Comparison of ENCODE assay signal across 1 cellular context in genomic region chr15:70763120-70763949, GRCh38.
A peak's percentile ranks its signal among the peaks of the same experiment; 100 is the strongest.
TF ChIP-seq lines count a peak whose summit lies in the region.

TSS of gene UACA (minus strand) at chr15:70763558. CDS start at chr15:70763407, 151 bp downstream.

TF ChIP-seq in H1, 55 proteins besides CTCF, POLR2A, EP300 and RAD21 (continued from another document):
- peak; percentile 48 for TF ChIP-seq TAF1 (IDR thresholded peaks at IDR 0.05; ENCODE audit: low read depth, low read length)
- TF ChIP-seq MAX (IDR thresholded peaks at IDR 0.05) = peak; percentile 93
- peak; percentile 55; the same call in 1 of the 2 replicates for TF ChIP-seq CHD2 (IDR thresholded peaks at IDR 0.05; ENCODE audit: low read length)
- TF ChIP-seq EGR1 (IDR thresholded peaks at IDR 0.05; ENCODE audit: borderline replicate concordance, low read depth, low read length) = peak; percentile 80
- peak; percentile 77 for TF ChIP-seq RBBP5 (IDR thresholded peaks at IDR 0.05; ENCODE audit: borderline replicate concordance, low read depth, low read length)
- TF ChIP-seq BACH1 (IDR thresholded peaks at IDR 0.05; ENCODE audit: low read length) = no peak
- peak; percentile 23 for TF ChIP-seq TBP (IDR thresholded peaks at IDR 0.05; ENCODE audit: low read depth, low read length)
- peak; percentile 6 for TF ChIP-seq ASH2L (IDR thresholded peaks at IDR 0.05; ENCODE audit: low read length)
- TF ChIP-seq POU5F1 (IDR thresholded peaks at IDR 0.05; ENCODE audit: low read depth, low read length) = no peak
- peak; percentile 65 for TF ChIP-seq CREB1 (IDR thresholded peaks at IDR 0.05)
- TF ChIP-seq PHF8 (conservative IDR thresholded peaks at IDR 0.05; ENCODE audit: low read depth, low read length) = peak; percentile 77
- TF ChIP-seq E2F6 (IDR thresholded peaks at IDR 0.05) = peak; percentile 92
- TF ChIP-seq KDM4A (IDR thresholded peaks at IDR 0.05; ENCODE audit: low read depth, low read length, severe bottlenecking) = peak; percentile 95
